Comparison of ENCODE assay signal across 26 cellular contexts in genomic region chr5:54695198-54695966, GRCh38.
"Had no signal": no experiment of that assay in that cellular context is flagged by ENCODE, and none has a peak within 500 bp of the region (broad histone marks: within the 10 kb centered on the region; RNA-seq: fewer than 3 reads in every experiment).

No MANE protein-coding gene starts in this region.

- H3K36me3 ChIP-seq: heart right ventricle, neutrophil, ovary, prostate gland, right atrium auricular region, tibial nerve, uterus, WERI-Rb-1 had no signal

- ATAC-seq: activated CD8-positive, alpha-beta memory T cell treated with anti-CD3 and anti-CD28 coated beads, Interleukin-2, amount 10 ng/mL, durations not matched to agents 7 days and 5 days; activated CD8-positive, alpha-beta T cell treated with anti-CD3 and anti-CD28 coated beads for 36 hours; heart right ventricle; left colon; natural killer cell treated with Interleukin-12 subunit alpha and Interleukin-12 subunit beta and Interleukin-15 and Interleukin-18, amount 100 ng/mL, for 72 hours had no signal

- H3K9me3 ChIP-seq: heart right ventricle, neutrophil, ovary, prostate gland, right atrium auricular region, tibial nerve, uterus had no signal

- DNase-seq: activated CD4-positive, alpha-beta T cell treated with anti-CD3 and anti-CD28 coated beads, Interleukin-2, amount 10 ng/mL, durations not matched to agents 7 days and 5 days; activated CD4-positive, CD25-positive, alpha-beta regulatory T cell treated with anti-CD3 and anti-CD28 coated beads, Interleukin-2, amount 50 U/mL, for 72 hours; activated CD8-positive, alpha-beta memory T cell treated with anti-CD3 and anti-CD28 coated beads, Interleukin-2, amount 10 ng/mL, durations not matched to agents 7 days and 5 days; activated CD8-positive, alpha-beta T cell treated with anti-CD3 and anti-CD28 coated beads for 36 hours; activated effector memory CD4-positive, alpha-beta T cell treated with anti-CD3 and anti-CD28 coated beads, Interleukin-2, amount 50 U/mL, for 16 hours; activated naive CD4-positive, alpha-beta T cell treated with anti-CD3 and anti-CD28 coated beads, Interleukin-2, amount 10 ng/mL, durations not matched to agents 7 days and 5 days; activated T-cell treated with anti-CD3 and anti-CD28 coated beads for 4 hours; amygdala; effector CD4-positive, alpha-beta T cell; foreskin fibroblast; heart right ventricle; left colon; mammary epithelial cell; ovary; stimulated activated CD4-positive, alpha-beta T cell treated with anti-CD3 and anti-CD28 coated beads, Interleukin-12 subunit alpha, Interleukin-12 subunit beta, amount 100 ng/mL, for 4 hours; substantia nigra; uterus; WERI-Rb-1 had no signal

- H3K4me1 ChIP-seq: prostate gland had no signal

- H3K4me3 ChIP-seq: heart right ventricle, ovary, prostate gland, right atrium auricular region, tibial nerve, uterus had no signal

- H3K27me3 ChIP-seq: heart right ventricle, neutrophil, ovary, right atrium auricular region, tibial nerve, uterus had no signal

- FAIRE-seq: endometrium, keratinocyte, TTC549 had no signal

- H3K27ac ChIP-seq: heart right ventricle, neutrophil, ovary, prostate gland, right atrium auricular region, tibial nerve, uterus, WERI-Rb-1 had no signal
